13 cellular contexts compared by ENCODE assay signal in genomic region chr1:230382060-230382491, GRCh38. TPM values are rescaled to one million over a fixed set of nuclear protein-coding genes. Genes with fewer than 3 reads are reported as not detected.
DNase-seq lines count a peak whose midpoint lies in the region; ATAC-seq, FAIRE-seq and TF ChIP-seq lines count a peak whose summit lies in the region.
"Had no signal": no experiment of that assay in that cellular context is flagged by ENCODE, and none has a peak within 500 bp of the region (broad histone marks: within the 10 kb centered on the region; RNA-seq: fewer than 3 reads in every experiment).

No MANE protein-coding gene starts in this region.

- H3K9ac ChIP-seq in PC-3 (ENCODE audit: low read length), result no peak overlapping the region
- no peak overlapping the region for H3K9ac ChIP-seq in iPS-18a (ENCODE audit: low read length)
- no peak overlapping the region for H3K9ac ChIP-seq in MM.1S (ENCODE audit: low read length)

- 69 to 80% (median 78%) methylated on average over 7 of the region's 7 CpGs for WGBS in adrenal gland, 4 donors

- H3K9me3 ChIP-seq in PC-3 (ENCODE audit: low read length) (peaks cover 10% of the 10 kb centered on the region; the same call in 1 of the 2 replicates), iPS-18a (ENCODE audit: control insufficient read depth, low read depth, low read length) (no peaks in the 10 kb centered on the region), MM.1S (replicated peaks; ENCODE audit: insufficient read depth, low read length) (no peaks in the 10 kb centered on the region), adrenal gland (replicated peaks in 1 of 3) (peaks cover 0 to 10% (median 0%) of the 10 kb centered on the region in 3 donors)

- POLR2A ChIA-PET in PC-3 (lab: Charles Lee; ENCODE audit: unreplicated experiment), result no interaction called here

- TF ChIP-seq CTCF in PC-3 (conservative IDR thresholded peaks at IDR 0.05; ENCODE audit: low read depth, low read length), result no peak
- TF ChIP-seq CTCF in MM.1S (IDR thresholded peaks at IDR 0.05; ENCODE audit: low read length), result no peak
- TF ChIP-seq CTCF in adrenal gland (IDR thresholded peaks at IDR 0.05), result no peak

- H3F3A ChIP-seq in PC-3 (ENCODE audit: low read length, unreplicated experiment) (no peaks in the 10 kb centered on the region), MM.1S (ENCODE audit: insufficient read depth, low read length) (no peaks in the 10 kb centered on the region)

- BruUV-seq in PC-3 (replicated peaks; lab: Mats Ljungman, UMichigan), result no TSS peak

- no peak overlapping the region for H3K27ac ChIP-seq in PC-3 (ENCODE audit: low read length)
- peak overlapping the region; percentile 0 for H3K27ac ChIP-seq in iPS-18a (ENCODE audit: low read length)
- no peak overlapping the region for H3K27ac ChIP-seq in MM.1S (ENCODE audit: low read length)
- H3K27ac ChIP-seq in adrenal gland, result no peak overlapping the region
- H3K27ac ChIP-seq: gastrocnemius medialis had no signal

- H3K36me3 ChIP-seq in PC-3 (ENCODE audit: low read depth, low read length) (no peaks in the 10 kb centered on the region), iPS-18a (ENCODE audit: control insufficient read depth, low read depth, low read length) (no peaks in the 10 kb centered on the region), MM.1S (replicated peaks; ENCODE audit: insufficient read depth, low read length) (no peaks in the 10 kb centered on the region), adrenal gland (replicated peaks in 1 of 2) (no peaks in the 10 kb centered on the region)
- H3K36me3 ChIP-seq: gastrocnemius medialis had no signal

- peaks cover 65% of the 10 kb centered on the region for H3K27me3 ChIP-seq in PC-3 (ENCODE audit: low read length)
- H3K27me3 ChIP-seq in iPS-18a (ENCODE audit: control insufficient read depth, insufficient read depth, low read length), result no peaks in the 10 kb centered on the region
- H3K27me3 ChIP-seq in MM.1S (replicated peaks; ENCODE audit: insufficient read depth, low read length), result no peaks in the 10 kb centered on the region
- no peaks in the 10 kb centered on the region for H3K27me3 ChIP-seq in adrenal gland
- H3K27me3 ChIP-seq: gastrocnemius medialis had no signal

- intact Hi-C loops in PC-3 (cut with micrococcal nuclease) (no loop called here), adrenal gland (cut with DNase I) (no loop called here)

- no peak for TF ChIP-seq POLR2A in H54 (IDR thresholded peaks at IDR 0.05; ENCODE audit: low read depth, low read length)
- no peak for TF ChIP-seq POLR2A in adrenal gland (IDR thresholded peaks at IDR 0.05)

- no peak for FAIRE-seq in H54 (lab: Jason Lieb, UNC)

- ATAC-seq in PC-3, result peak; percentile 70
- no peak for ATAC-seq in HG03175 (IDR thresholded peaks at IDR 0.05; ENCODE audit: unreplicated experiment)
- ATAC-seq: gastrocnemius medialis, T-helper 17 cell had no signal

- no peak overlapping the region; the same call in 1 of the 2 replicates for H3K4me2 ChIP-seq in PC-3 (ENCODE audit: low read length)
- no peak overlapping the region for H3K4me2 ChIP-seq in MM.1S (ENCODE audit: low read depth, low read length)

- CTCF ChIA-PET in PC-3 (lab: Charles Lee), result no interaction called here

- DNase-seq in H54 (ENCODE audit: insufficient read length, low spot score) (peak; percentile 17), PC-3 (peak; percentile 72), retina (peak; percentile 21), MM.1S (no peak), DMS153 treated with DMSO at 0.1 percent for 48 hours (lab: John Stamatoyannopoulos, UW; ENCODE audit: unreplicated experiment) (no peak), adrenal gland (no peak)
- DNase-seq: activated CD4-positive, alpha-beta memory T cell treated with anti-CD3 and anti-CD28 coated beads, Interleukin-2, amount 10 ng/mL, durations not matched to agents 7 days and 5 days; gastrocnemius medialis; Karpas-422; midbrain; T-helper 17 cell had no signal

- H2AFZ ChIP-seq in PC-3 (ENCODE audit: low read length) (no peak overlapping the region), MM.1S (ENCODE audit: low read length) (no peak overlapping the region)

- H3K79me2 ChIP-seq in PC-3 (ENCODE audit: low read length), result no peaks in the 10 kb centered on the region
- H3K79me2 ChIP-seq in MM.1S (ENCODE audit: low read length), result no peaks in the 10 kb centered on the region

- H3K4me3 ChIP-seq in PC-3 (ENCODE audit: low read length), result no peak overlapping the region
- no peak overlapping the region for H3K4me3 ChIP-seq in iPS-18a (ENCODE audit: low read length)
- no peak overlapping the region for H3K4me3 ChIP-seq in MM.1S (ENCODE audit: low read length)
- no peak overlapping the region for H3K4me3 ChIP-seq in adrenal gland
- H3K4me3 ChIP-seq: gastrocnemius medialis had no signal

- H3K4me1 ChIP-seq in PC-3 (ENCODE audit: insufficient read depth, low read length) (peaks cover 8% of the 10 kb centered on the region), iPS-18a (ENCODE audit: control insufficient read depth, low read depth, low read length) (peaks cover 18% of the 10 kb centered on the region), MM.1S (ENCODE audit: low read length) (no peaks in the 10 kb centered on the region), adrenal gland (replicated peaks in 1 of 2) (no peaks in the 10 kb centered on the region)
- H3K4me1 ChIP-seq: gastrocnemius medialis had no signal

- H3K9me2 ChIP-seq in PC-3 (replicated peaks; ENCODE audit: low read length) (no peaks in the 10 kb centered on the region), MM.1S (replicated peaks; ENCODE audit: insufficient read depth, low read length) (no peaks in the 10 kb centered on the region)

- no peaks in the 10 kb centered on the region for H4K20me1 ChIP-seq in PC-3 (ENCODE audit: low read length)
- H4K20me1 ChIP-seq in MM.1S (ENCODE audit: insufficient read depth, low read length), result no peaks in the 10 kb centered on the region

RNA-seq across cellular contexts. Expression of gene PGBD5, which starts 44.1 kb away (rescaled TPM):
- under 0.01 TPM in 1 of 2 replicates, not detected in the other for total RNA-seq in PC-3 (2014; rRNA removed)
- total RNA-seq in adrenal gland, result 10 to 100 TPM in 5 of 8 donors, 1 to 10 TPM in 3; 2.9 to 27.9 (median 14.2) TPM
- polyA plus RNA-seq in adrenal gland, result 10 to 100 TPM in 1 of 3 donors, 1 to 10 TPM in 2; 1.5 to 10.5 (median 4.1) TPM
- total RNA-seq: activated CD4-positive, alpha-beta memory T cell treated with anti-CD3 and anti-CD28 coated beads, Interleukin-2, amount 10 ng/mL, durations not matched to agents 7 days and 5 days; T-helper 17 cell had no signal

Comparison
In these comparisons a context has a peak if more than half of its experiments do, and no peak if none do; other contexts are left out.
1. DNase-seq: peak in H54 (single experiment), PC-3 (single experiment) and retina (single experiment); none in MM.1S (single experiment), DMS153 treated with DMSO at 0.1 percent for 48 hours (single experiment) and adrenal gland (0 of 7).